Comparison of ENCODE assay signal across 11 cellular contexts in genomic region chrX:119145241-119145653, GRCh38. TPM values are rescaled to one million over a fixed set of nuclear protein-coding genes. Genes with fewer than 3 reads are reported as not detected.
DNase-seq lines count a peak whose midpoint lies in the region; ATAC-seq and TF ChIP-seq lines count a peak whose summit lies in the region.
"Had no signal": no experiment of that assay in that cellular context is flagged by ENCODE, and none has a peak within 500 bp of the region (broad histone marks: within the 10 kb centered on the region; RNA-seq: fewer than 3 reads in every experiment).

No MANE protein-coding gene starts in this region.

- CTCF ChIA-PET in Panc1 (lab: Charles Lee): no interaction called here

- H3K4me3 Mint-ChIP-seq in stimulated activated naive CD8-positive, alpha-beta T cell treated with anti-CD3 and anti-CD28 coated beads, Interleukin-15, amount 100 ng/mL, for 72 hours: no peak overlapping the region
- H3K4me3 Mint-ChIP-seq in natural killer cell: no peak overlapping the region
- H3K4me3 Mint-ChIP-seq: T-cell had no signal

- H3K4me1 ChIP-seq in Panc1 (ENCODE audit: control insufficient read depth, insufficient read depth, low read length) (no peaks in the 10 kb centered on the region), uterus (no peaks in the 10 kb centered on the region)

- H3K36me3 Mint-ChIP-seq in natural killer cell: no peaks in the 10 kb centered on the region
- H3K36me3 Mint-ChIP-seq: T-cell had no signal

- no peak for TF ChIP-seq POLR2A in uterus (IDR thresholded peaks at IDR 0.05)

- BruUV-seq in Panc1 (replicated peaks; lab: Mats Ljungman, UMichigan): no TSS peak

- in situ Hi-C loops in Panc1 (cut with HindIII; ENCODE audit: low pct_unique_long_range_greater_than_20kb, low sequenced_read_pairs): no loop called here

- H3K4me1 Mint-ChIP-seq in stimulated activated naive CD8-positive, alpha-beta T cell treated with anti-CD3 and anti-CD28 coated beads, Interleukin-15, amount 100 ng/mL, for 72 hours: no peaks in the 10 kb centered on the region
- no peaks in the 10 kb centered on the region for H3K4me1 Mint-ChIP-seq in natural killer cell
- H3K4me1 Mint-ChIP-seq: T-cell had no signal

- H3K27me3 Mint-ChIP-seq in stimulated activated naive CD8-positive, alpha-beta T cell treated with anti-CD3 and anti-CD28 coated beads, Interleukin-15, amount 100 ng/mL, for 72 hours: peaks cover 4% of the 10 kb centered on the region
- H3K27me3 Mint-ChIP-seq in natural killer cell (ENCODE audit: low read depth in 2 of 2): peaks cover 2 to 15% of the 10 kb centered on the region in 2 donors

- no peak overlapping the region for H3K27ac Mint-ChIP-seq in stimulated activated naive CD8-positive, alpha-beta T cell treated with anti-CD3 and anti-CD28 coated beads, Interleukin-15, amount 100 ng/mL, for 72 hours
- no peak overlapping the region for H3K27ac Mint-ChIP-seq in natural killer cell
- H3K27ac Mint-ChIP-seq: T-cell had no signal

- peak; percentile 77 for TF ChIP-seq CTCF in Panc1 (IDR thresholded peaks at IDR 0.05)
- peak; percentile 49 for TF ChIP-seq CTCF in fibroblast of villous mesenchyme (IDR thresholded peaks at IDR 0.05; ENCODE audit: insufficient read depth, low read depth, low read length)
- TF ChIP-seq CTCF in uterus (IDR thresholded peaks at IDR 0.05): peak in 3 of 4 experiments; percentile 13 to 27 (median 21)
- TF ChIP-seq CTCF in natural killer cell (IDR thresholded peaks at IDR 0.05): no peak

- H3K36me3 ChIP-seq in Panc1 (ENCODE audit: control insufficient read depth, insufficient read depth, low read length) (no peaks in the 10 kb centered on the region), uterus (no peaks in the 10 kb centered on the region)

- no peak for ATAC-seq in stimulated activated naive CD8-positive, alpha-beta T cell treated with anti-CD3 and anti-CD28 coated beads, Interleukin-15, Interleukin-2, amounts not matched to agents 100 U/mL and 50 U/mL, for 24 hours
- no peak for ATAC-seq in stimulated activated naive CD8-positive, alpha-beta T cell treated with anti-CD3 and anti-CD28 coated beads, Interleukin-15, amount 100 ng/mL, for 72 hours
- ATAC-seq in Panc1 (peak; percentile 72), natural killer cell (no peak), HG02970 (IDR thresholded peaks at IDR 0.05; ENCODE audit: low FRiP score, unreplicated experiment) (no peak)
- ATAC-seq: T-cell had no signal

- H3K9me3 ChIP-seq in Panc1 (ENCODE audit: control insufficient read depth, insufficient read depth, low read depth, low read length) (no peaks in the 10 kb centered on the region), uterus (no peaks in the 10 kb centered on the region)

- no peaks in the 10 kb centered on the region for H3K9me3 Mint-ChIP-seq in stimulated activated naive CD8-positive, alpha-beta T cell treated with anti-CD3 and anti-CD28 coated beads, Interleukin-15, amount 100 ng/mL, for 72 hours
- no peaks in the 10 kb centered on the region for H3K9me3 Mint-ChIP-seq in natural killer cell
- H3K9me3 Mint-ChIP-seq: T-cell had no signal

- DNase-seq in stimulated activated naive CD8-positive, alpha-beta T cell treated with anti-CD3 and anti-CD28 coated beads, Interleukin-15, Interleukin-2, amounts not matched to agents 100 U/mL and 50 U/mL, for 24 hours: peak; percentile 4
- no peak for DNase-seq in stimulated activated naive CD8-positive, alpha-beta T cell treated with anti-CD3 and anti-CD28 coated beads, Interleukin-15, amount 100 ng/mL, for 72 hours
- DNase-seq in Panc1 (ENCODE audit: low read depth, low spot score): no peak
- DNase-seq in fibroblast of villous mesenchyme (ENCODE audit: low read depth): peak; percentile 11
- no peak for DNase-seq in uterus
- no peak for DNase-seq in natural killer cell
- DNase-seq in NCI-H2171 treated with DMSO at 0.1 percent for 48 hours (lab: John Stamatoyannopoulos, UW): no peak
- DNase-seq: aorta, T-cell had no signal

- no peak overlapping the region for H3K4me3 ChIP-seq in Panc1 (ENCODE audit: low read depth in 2 of 2, low read length in 2 of 2)
- H3K4me3 ChIP-seq in fibroblast of villous mesenchyme (ENCODE audit: low read depth, low read length): no peak overlapping the region
- H3K4me3 ChIP-seq in uterus: no peak overlapping the region

- intact Hi-C loops in Panc1 (cut with micrococcal nuclease; ENCODE audit: unreplicated experiment): loop anchor here (2.0 kb wide), 1 partner anchor 74 kb away; no protein-coding TSS in a partner anchor
- intact Hi-C loops in uterus (cut with DNase I; ENCODE audit: low total_unique reads): no loop called here
- intact Hi-C loops in natural killer cell (cut with micrococcal nuclease): no loop called here

- H3K27ac ChIP-seq in Panc1 (ENCODE audit: low read length): no peak overlapping the region
- H3K27ac ChIP-seq in uterus: no peak overlapping the region

- POLR2A ChIA-PET in Panc1 (lab: Charles Lee): no interaction called here

- H3K27me3 ChIP-seq in Panc1 (ENCODE audit: control insufficient read depth, insufficient read depth, low read length) (no peaks in the 10 kb centered on the region; the same call in none of the 2 replicates), uterus (no peaks in the 10 kb centered on the region)

RNA-seq across cellular contexts. Expression of gene KIAA1210, which starts 17.6 kb away (rescaled TPM):
- total RNA-seq in Panc1 (2021; ENCODE audit: unreplicated experiment) (not detected), fibroblast of villous mesenchyme (not detected in 2 replicates), uterus (1 to 10 TPM in 1 of 4 donors, not detected in 3; 6.7 TPM), natural killer cell (not detected)
- not detected for polyA plus RNA-seq in Panc1 (2012; ENCODE audit: insufficient read length)
- total RNA-seq: aorta, mononuclear cell, T-cell had no signal
- polyA plus RNA-seq: aorta had no signal

Comparison
In these comparisons a context has a peak if more than half of its experiments do, and no peak if none do; other contexts are left out.
1. DNase-seq: peak in stimulated activated naive CD8-positive, alpha-beta T cell treated with anti-CD3 and anti-CD28 coated beads, Interleukin-15, Interleukin-2, amounts not matched to agents 100 U/mL and 50 U/mL, for 24 hours (single experiment) and fibroblast of villous mesenchyme (single experiment); none in stimulated activated naive CD8-positive, alpha-beta T cell treated with anti-CD3 and anti-CD28 coated beads, Interleukin-15, amount 100 ng/mL, for 72 hours (0 of 2), Panc1 (single experiment), uterus (0 of 2), natural killer cell (single experiment) and NCI-H2171 treated with DMSO at 0.1 percent for 48 hours (single experiment).